27 cellular contexts compared by ENCODE assay signal in genomic region chr2:128799284-128799552, GRCh38.
"Had no signal": no experiment of that assay in that cellular context is flagged by ENCODE, and none has a peak within 500 bp of the region (broad histone marks: within the 10 kb centered on the region; RNA-seq: fewer than 3 reads in every experiment).

No MANE protein-coding gene starts in this region.

- DNase-seq: activated CD4-positive, alpha-beta memory T cell treated with anti-CD3 and anti-CD28 coated beads for 36 hours; activated CD4-positive, alpha-beta T cell treated with anti-CD3 and anti-CD28 coated beads, Interleukin-2, amount 10 ng/mL, durations not matched to agents 24 days and 14 days; activated CD4-positive, CD25-positive, alpha-beta regulatory T cell treated with anti-CD3 and anti-CD28 coated beads, Interleukin-2, amount 50 U/mL, for 72 hours; activated gamma-delta T cell treated with Interleukin-2 at 50 U/mL for 16 hours; activated naive CD4-positive, alpha-beta T cell treated with anti-CD3 and anti-CD28 coated beads, Interleukin-2, amount 50 U/mL, for 16 hours; activated T-cell treated with anti-CD3 and anti-CD28 coated beads, Interleukin-2, amount 50 U/mL, for 4 hours; amniotic stem cell; dermis blood vessel endothelial cell; effector CD8-positive, alpha-beta T cell; esophagus squamous epithelium; foreskin melanocyte; left colon; mammary epithelial cell; stimulated activated CD4-positive, alpha-beta T cell treated with anti-CD3 and anti-CD28 coated beads, Interleukin-15, amount 100 ng/mL, for 24 hours; stimulated activated CD4-positive, alpha-beta T cell treated with anti-CD3 and anti-CD28 coated beads, Interleukin-2, amount 100 ng/mL, for 24 hours; stimulated activated naive CD4-positive, alpha-beta T cell; T-helper 17 cell; T1000; trophoblast cell had no signal

- H3K36me3 ChIP-seq: esophagus squamous epithelium, pancreas, right atrium auricular region, thoracic aorta, vagina had no signal

- H3K4me3 ChIP-seq: esophagus squamous epithelium, pancreas, right atrium auricular region, thoracic aorta, vagina had no signal

- H3K27me3 ChIP-seq: esophagus squamous epithelium, pancreas, right atrium auricular region, vagina had no signal

- H3K4me1 Mint-ChIP-seq: activated CD4-positive, alpha-beta T cell treated with anti-CD3 and anti-CD28 coated beads, Interleukin-2, amount 10 ng/mL, durations not matched to agents 24 days and 14 days; activated T-helper 17 cell treated with anti-CD3 and anti-CD28 coated beads, Interleukin-2, amount 50 U/mL, for 72 hours; central memory CD8-positive, alpha-beta T cell; T-helper 17 cell had no signal

- H3K4me1 ChIP-seq: pancreas, vagina had no signal

- H3K9me3 ChIP-seq: esophagus squamous epithelium, pancreas, right atrium auricular region, thoracic aorta, vagina had no signal

- H3K36me3 Mint-ChIP-seq: activated CD4-positive, alpha-beta memory T cell treated with anti-CD3 and anti-CD28 coated beads for 36 hours had no signal

- H3K4me3 Mint-ChIP-seq: activated CD4-positive, alpha-beta memory T cell treated with anti-CD3 and anti-CD28 coated beads for 36 hours; activated CD4-positive, alpha-beta T cell treated with anti-CD3 and anti-CD28 coated beads, Interleukin-2, amount 10 ng/mL, durations not matched to agents 24 days and 14 days; activated T-cell treated with anti-CD3 and anti-CD28 coated beads, Interleukin-2, amount 50 U/mL, for 4 hours; activated T-helper 17 cell treated with anti-CD3 and anti-CD28 coated beads, Interleukin-2, amount 50 U/mL, for 72 hours; central memory CD8-positive, alpha-beta T cell; nephron; T-helper 17 cell had no signal

- H3K27me3 Mint-ChIP-seq: activated CD4-positive, alpha-beta memory T cell treated with anti-CD3 and anti-CD28 coated beads for 36 hours; activated CD4-positive, alpha-beta T cell treated with anti-CD3 and anti-CD28 coated beads, Interleukin-2, amount 10 ng/mL, durations not matched to agents 24 days and 14 days; activated T-helper 17 cell treated with anti-CD3 and anti-CD28 coated beads, Interleukin-2, amount 50 U/mL, for 72 hours; central memory CD8-positive, alpha-beta T cell; T-helper 17 cell had no signal

- H3K27ac ChIP-seq: epithelial cell of prostate, pancreas, right atrium auricular region, thoracic aorta, vagina had no signal

- H3K27ac Mint-ChIP-seq: activated CD4-positive, alpha-beta memory T cell treated with anti-CD3 and anti-CD28 coated beads for 36 hours; activated CD4-positive, alpha-beta T cell treated with anti-CD3 and anti-CD28 coated beads, Interleukin-2, amount 10 ng/mL, durations not matched to agents 24 days and 14 days; activated T-helper 17 cell treated with anti-CD3 and anti-CD28 coated beads, Interleukin-2, amount 50 U/mL, for 72 hours; nephron; T-helper 17 cell had no signal

- H3K9me3 Mint-ChIP-seq: activated CD4-positive, alpha-beta memory T cell treated with anti-CD3 and anti-CD28 coated beads for 36 hours; activated CD4-positive, alpha-beta T cell treated with anti-CD3 and anti-CD28 coated beads, Interleukin-2, amount 10 ng/mL, durations not matched to agents 24 days and 14 days; activated T-cell treated with anti-CD3 and anti-CD28 coated beads, Interleukin-2, amount 50 U/mL, for 4 hours; activated T-helper 17 cell treated with anti-CD3 and anti-CD28 coated beads, Interleukin-2, amount 50 U/mL, for 72 hours had no signal

- ATAC-seq: activated T-cell treated with anti-CD3 and anti-CD28 coated beads, Interleukin-2, amount 50 U/mL, for 4 hours; activated T-helper 17 cell treated with anti-CD3 and anti-CD28 coated beads, Interleukin-2, amount 50 U/mL, for 72 hours; left colon; pancreas; T-helper 17 cell had no signal
